Comparison of ENCODE assay signal across 26 cellular contexts in the genomic region with DNA sequence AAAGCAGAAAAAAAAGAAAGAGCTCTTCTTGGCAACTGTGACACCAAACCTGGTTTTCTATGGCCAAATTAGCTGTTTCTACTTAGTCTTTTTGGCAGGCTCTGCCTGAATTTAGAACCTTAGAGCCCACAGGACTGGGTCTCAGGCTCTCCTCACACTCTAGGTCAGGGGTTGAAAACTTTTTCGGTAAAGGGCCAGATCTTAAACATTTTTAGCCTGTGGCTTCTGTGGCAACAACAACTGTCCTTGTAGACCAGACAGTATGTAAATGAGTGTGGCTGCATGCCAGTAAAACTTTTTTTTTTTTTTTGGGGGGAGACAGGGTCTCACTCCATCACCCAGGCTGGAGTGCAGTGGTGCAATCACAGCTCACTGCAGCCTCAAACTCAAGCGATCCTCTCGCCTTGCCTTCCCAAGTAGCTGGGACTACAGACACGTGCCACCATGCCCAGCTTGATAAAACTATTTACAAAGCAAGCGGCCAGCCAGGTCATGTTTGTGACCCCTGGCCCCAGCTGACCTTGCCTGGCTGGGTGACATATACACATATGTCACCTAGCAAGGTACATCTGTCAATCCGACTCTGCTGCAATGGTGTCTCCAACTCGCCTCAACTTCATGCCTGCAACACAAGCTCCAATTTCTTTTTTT. TPM values are rescaled to one million over a fixed set of nuclear protein-coding genes. Genes with fewer than 3 reads are reported as not detected.
DNase-seq lines count a peak whose midpoint lies in the region; ATAC-seq lines count a peak whose summit lies in the region.
"Had no signal": no experiment of that assay in that cellular context is flagged by ENCODE, and none has a peak within 500 bp of the region (broad histone marks: within the 10 kb centered on the region; RNA-seq: fewer than 3 reads in every experiment).

No MANE protein-coding gene starts in this region.

- peak; percentile 46 for DNase-seq in HuH-7 (ENCODE audit: low spot score)
- peak; percentile 1 for DNase-seq in midbrain (lab: John Stamatoyannopoulos, UW)
- DNase-seq in HT-29 (ENCODE audit: low spot score) = no peak
- DNase-seq in SK-N-DZ (ENCODE audit: low spot score) = no peak
- DNase-seq in middle frontal gyrus (ENCODE audit: extremely low spot score, low spot score) = no peak
- no peak for DNase-seq in activated CD8-positive, alpha-beta memory T cell treated with anti-CD3 and anti-CD28 coated beads, Interleukin-2, amount 50 U/mL, for 48 hours
- DNase-seq: activated CD4-positive, alpha-beta T cell treated with anti-CD3 and anti-CD28 coated beads, Interleukin-2, amount 50 U/mL, for 48 hours; activated naive CD4-positive, alpha-beta T cell treated with anti-CD3 and anti-CD28 coated beads, Interleukin-2, amount 10 ng/mL, durations not matched to agents 7 days and 5 days; activated T-cell treated with anti-CD3 and anti-CD28 coated beads, Interleukin-2, amount 50 U/mL, for 1 hour; CD8-positive, alpha-beta T cell; hippocampal formation; IMR-90; islet precursor cell; MM.1S; natural killer cell; NCI-H1930; NCI-H446; SHP77 treated with DMSO at 0.1 percent for 48 hours had no signal

- ATAC-seq in GM18867 (IDR thresholded peaks at IDR 0.05; ENCODE audit: unreplicated experiment) = peak; percentile 41
- ATAC-seq in GM21737 (IDR thresholded peaks at IDR 0.05; ENCODE audit: unreplicated experiment) = peak; percentile 71
- ATAC-seq: CD8-positive, alpha-beta T cell; natural killer cell had no signal

RNA-seq across cellular contexts. Expression of a gene that starts 17.4 kb away (rescaled TPM):
- total RNA-seq in HT-29 (2014; rRNA removed; shearing (Covaris generic)) = 0.13 and 0.69 TPM in 2 replicates
- polyA plus RNA-seq in SK-N-DZ (2014; cell fraction: cytosol; rRNA removed) = not detected in 2 replicates
- not detected in 2 replicates for polyA plus RNA-seq in SK-N-DZ (2014; cell fraction: nucleus; rRNA removed)
- total RNA-seq: Daoy; H1; IMR-90; natural killer cell; OCI-LY7; smooth muscle cell; suprapubic skin; T-helper 1 cell treated with Interleukin-12 subunit alpha and Interleukin-12 subunit beta and Interleukin-4 antibody, amounts not matched to agents 30 ng/mL and 1 ng/mL, for 36 hours had no signal
- polyA plus RNA-seq: H1, IMR-90, smooth muscle cell had no signal

RNA-seq across cellular contexts. Expression of a gene that starts 46.6 kb away (rescaled TPM):
- 27.5 and 33.5 TPM in 2 replicates for total RNA-seq in HT-29 (2014; rRNA removed; shearing (Covaris generic))
- polyA plus RNA-seq in SK-N-DZ (2014; cell fraction: cytosol; rRNA removed) = 8.2 and 8.9 TPM in 2 replicates
- 10.1 and 12.1 TPM in 2 replicates for polyA plus RNA-seq in SK-N-DZ (2014; cell fraction: nucleus; rRNA removed)

Comparison
In these comparisons a context has a peak if more than half of its experiments do, and no peak if none do; other contexts are left out.
1. DNase-seq: peak in HuH-7 (single experiment) and midbrain (single experiment); none in HT-29 (single experiment), SK-N-DZ (single experiment), middle frontal gyrus (single experiment) and activated CD8-positive, alpha-beta memory T cell treated with anti-CD3 and anti-CD28 coated beads, Interleukin-2, amount 50 U/mL, for 48 hours (single experiment).